20 cellular contexts compared by ENCODE assay signal in the genomic region with DNA sequence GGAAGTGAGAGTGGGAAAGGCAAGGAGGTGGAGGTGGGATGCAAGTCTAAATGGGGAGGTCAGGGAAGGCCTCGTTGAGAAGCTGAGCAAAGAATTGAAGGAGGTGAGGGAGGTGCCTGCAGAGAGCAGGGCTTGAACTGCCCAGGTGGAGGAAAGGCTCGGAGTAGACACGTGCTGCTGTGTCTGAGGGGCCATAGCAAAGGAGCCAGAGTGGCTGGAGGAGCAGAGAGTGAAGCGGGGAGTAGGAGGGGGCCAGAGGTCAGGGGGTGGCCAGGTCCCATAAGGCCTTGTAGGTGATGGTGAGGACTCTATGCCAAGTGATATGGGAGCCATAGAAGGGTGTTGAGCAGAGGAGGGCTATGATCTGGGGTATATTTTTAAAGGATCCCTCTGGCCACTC. TPM values are rescaled to one million over a fixed set of nuclear protein-coding genes. Genes with fewer than 3 reads are reported as not detected.
"Had no signal": no experiment of that assay in that cellular context is flagged by ENCODE, and none has a peak within 500 bp of the region (broad histone marks: within the 10 kb centered on the region; RNA-seq: fewer than 3 reads in every experiment).

No MANE protein-coding gene starts in this region.

- ATAC-seq: HepG2, K562 had no signal

- H3K9me3 ChIP-seq: SK-N-SH had no signal

- H3K27ac ChIP-seq: KMS-11 had no signal

- H3K4me3 ChIP-seq: K562 had no signal

- H3K36me3 Mint-ChIP-seq: IgD-negative memory B cell had no signal

- H3K27ac Mint-ChIP-seq: IgD-negative memory B cell had no signal

- H3K9me3 Mint-ChIP-seq: IgD-negative memory B cell had no signal

- H3K4me2 ChIP-seq: KMS-11, SK-N-SH had no signal

- H3K4me3 Mint-ChIP-seq: IgD-negative memory B cell had no signal

- H3K9ac ChIP-seq: KMS-11, SK-N-SH had no signal

- DNase-seq: Kasumi-1, MM.1S, NCI-H1092 treated with DMSO at 0.1 percent for 48 hours, NCI-H1436, NCI-H187, NCI-H2029, NCI-H2081 treated with DMSO at 0.1 percent for 48 hours, NCI-H2171 treated with DMSO at 0.1 percent for 48 hours, NCI-H2227 treated with DMSO at 0.1 percent for 48 hours, NCI-H524 treated with DMSO at 0.1 percent for 48 hours, NCI-H69, NCI-H774, RPMI8226, SHP77, SK-N-SH had no signal

RNA-seq across cellular contexts. Expression of gene HRH1, which starts 21.4 kb away (rescaled TPM):
- total RNA-seq: HepG2, SK-MEL-5 had no signal
- polyA plus RNA-seq: HepG2, IgD-negative memory B cell had no signal
